ENCODE assay signal across 1 cellular context in genomic region chr2:240858321-240858720, GRCh38.
TF ChIP-seq lines count a peak whose summit lies in the region.

No MANE protein-coding gene starts in this region.

TF ChIP-seq in liver, 16 proteins besides CTCF, POLR2A, EP300 and RAD21 (continued from another document):
- no peak for TF ChIP-seq REST (IDR thresholded peaks at IDR 0.05)
- no peak for TF ChIP-seq YY1 (IDR thresholded peaks at IDR 0.05)
- no peak for TF ChIP-seq SP1 (IDR thresholded peaks at IDR 0.05)
- no peak for TF ChIP-seq GABPA (IDR thresholded peaks at IDR 0.05 in 1 of 2, conservative IDR thresholded peaks at IDR 0.05 in 1 of 2)
- TF ChIP-seq NR2F2 (IDR thresholded peaks at IDR 0.05) = no peak
- TF ChIP-seq MAX (IDR thresholded peaks at IDR 0.05) = no peak
- TF ChIP-seq TAF1 (conservative IDR thresholded peaks at IDR 0.05) = no peak
- TF ChIP-seq JUND (IDR thresholded peaks at IDR 0.05) = no peak
